ENCODE assay signal across 8 cellular contexts in genomic region chr3:129942296-129942695, GRCh38. TPM values are rescaled to one million over a fixed set of nuclear protein-coding genes. Genes with fewer than 3 reads are reported as not detected.
DNase-seq lines count a peak whose midpoint lies in the region; ATAC-seq and TF ChIP-seq lines count a peak whose summit lies in the region.

No MANE protein-coding gene starts in this region.

- no peak overlapping the region for H3K27ac ChIP-seq in uterus

- H3K4me1 ChIP-seq in uterus = no peaks in the 10 kb centered on the region

- H3K36me3 Mint-ChIP-seq in natural killer cell treated with Interleukin-12 subunit alpha and Interleukin-12 subunit beta and Interleukin-15 and Interleukin-18, amount 100 ng/mL, for 72 hours = no peaks in the 10 kb centered on the region

- no peaks in the 10 kb centered on the region for H3K4me1 Mint-ChIP-seq in natural killer cell treated with Interleukin-12 subunit alpha and Interleukin-12 subunit beta and Interleukin-15 and Interleukin-18, amount 100 ng/mL, for 72 hours (ENCODE audit: low read depth in 2 of 2)

- H3K27me3 ChIP-seq in GM06990 (replicated peaks; ENCODE audit: control insufficient read depth, insufficient read depth, low read length) (no peaks in the 10 kb centered on the region; the same call in 1 of the 2 replicates), uterus (no peaks in the 10 kb centered on the region)

- intact Hi-C loops in uterus (cut with DNase I; ENCODE audit: low total_unique reads) = no loop called here

- H3K36me3 ChIP-seq in GM06990 (ENCODE audit: control insufficient read depth, insufficient read depth, low read length) (no peaks in the 10 kb centered on the region), uterus (no peaks in the 10 kb centered on the region)

- peak; percentile 81 for ATAC-seq in HG02884 (IDR thresholded peaks at IDR 0.05; ENCODE audit: unreplicated experiment)
- ATAC-seq in natural killer cell treated with Interleukin-12 subunit alpha and Interleukin-12 subunit beta and Interleukin-15 and Interleukin-18, amount 100 ng/mL, for 72 hours = peak; percentile 55 to 65

- no peak for TF ChIP-seq POLR2A in uterus (IDR thresholded peaks at IDR 0.05)

- no peak overlapping the region for H3K4me3 Mint-ChIP-seq in natural killer cell treated with Interleukin-12 subunit alpha and Interleukin-12 subunit beta and Interleukin-15 and Interleukin-18, amount 100 ng/mL, for 72 hours

- H3K27me3 Mint-ChIP-seq in natural killer cell treated with Interleukin-12 subunit alpha and Interleukin-12 subunit beta and Interleukin-15 and Interleukin-18, amount 100 ng/mL, for 72 hours = peaks cover 9 to 10% of the 10 kb centered on the region in 2 donors

- peak; percentile 23 for DNase-seq in GM06990 (ENCODE audit: extremely low read depth, insufficient read length)
- DNase-seq in NCI-H524 (lab: John Stamatoyannopoulos, UW) = peak; percentile 76 to 77
- DNase-seq in activated CD8-positive, alpha-beta memory T cell treated with anti-CD3 and anti-CD28 coated beads, Interleukin-2, amount 50 U/mL, for 48 hours = peak; percentile 72
- DNase-seq in fibroblast of pulmonary artery (ENCODE audit: low read depth) = peak; percentile 72
- no peak for DNase-seq in natural killer cell treated with Interleukin-12 subunit alpha and Interleukin-12 subunit beta and Interleukin-15 and Interleukin-18, amount 100 ng/mL, for 72 hours (ENCODE audit: low spot score)
- peak; percentile 34 to 50 for DNase-seq in uterus
- no peak for DNase-seq in cortex of kidney (lab: John Stamatoyannopoulos, UW)

- no peak overlapping the region for H3K27ac Mint-ChIP-seq in natural killer cell treated with Interleukin-12 subunit alpha and Interleukin-12 subunit beta and Interleukin-15 and Interleukin-18, amount 100 ng/mL, for 72 hours

- no peaks in the 10 kb centered on the region for H3K9me3 ChIP-seq in uterus

- no peaks in the 10 kb centered on the region for H3K9me3 Mint-ChIP-seq in natural killer cell treated with Interleukin-12 subunit alpha and Interleukin-12 subunit beta and Interleukin-15 and Interleukin-18, amount 100 ng/mL, for 72 hours

- TF ChIP-seq CTCF in GM06990 (IDR thresholded peaks at IDR 0.05; ENCODE audit: insufficient read depth, low read length, poor library complexity, severe bottlenecking) = peak; percentile 71
- TF ChIP-seq CTCF in fibroblast of pulmonary artery (IDR thresholded peaks at IDR 0.05; ENCODE audit: low read length, missing control alignments) = peak; percentile 72
- peak; percentile 46 to 78 (median 63) for TF ChIP-seq CTCF in uterus (IDR thresholded peaks at IDR 0.05)

- no peak overlapping the region for H3K4me3 ChIP-seq in GM06990 (replicated peaks; ENCODE audit: low read depth, low read length)
- no peak overlapping the region for H3K4me3 ChIP-seq in fibroblast of pulmonary artery (replicated peaks; ENCODE audit: low read depth, low read length)
- no peak overlapping the region for H3K4me3 ChIP-seq in uterus

RNA-seq across cellular contexts. Expression of gene TRH, which starts 32.2 kb away (rescaled TPM):
- not detected for total RNA-seq in natural killer cell treated with Interleukin-12 subunit alpha and Interleukin-12 subunit beta and Interleukin-15 and Interleukin-18, amount 100 ng/mL, for 72 hours
- under 1 TPM in 1 of 4 donors, not detected in 3; 0.37 TPM for total RNA-seq in uterus

RNA-seq across cellular contexts. Expression of gene TMCC1, which starts 48.8 kb away (rescaled TPM):
- 10 to 100 TPM; 21.5 to 34.5 TPM for total RNA-seq in natural killer cell treated with Interleukin-12 subunit alpha and Interleukin-12 subunit beta and Interleukin-15 and Interleukin-18, amount 100 ng/mL, for 72 hours
- 10 to 100 TPM; 23.2 to 78.7 (median 54.1) TPM for total RNA-seq in uterus

Comparison
In these comparisons a context has a peak if more than half of its experiments do, and no peak if none do; other contexts are left out.
1. DNase-seq: peak in GM06990 (single experiment), NCI-H524 (2 of 2), activated CD8-positive, alpha-beta memory T cell treated with anti-CD3 and anti-CD28 coated beads, Interleukin-2, amount 50 U/mL, for 48 hours (single experiment), fibroblast of pulmonary artery (single experiment) and uterus (2 of 2); none in natural killer cell treated with Interleukin-12 subunit alpha and Interleukin-12 subunit beta and Interleukin-15 and Interleukin-18, amount 100 ng/mL, for 72 hours (single experiment) and cortex of kidney (single experiment).
2. Peak in every context shown above with its lines, with median percentiles within 50 percentile points of each other: CTCF ChIP-seq.